ENCODE assay signal across 8 cellular contexts in the genomic region with DNA sequence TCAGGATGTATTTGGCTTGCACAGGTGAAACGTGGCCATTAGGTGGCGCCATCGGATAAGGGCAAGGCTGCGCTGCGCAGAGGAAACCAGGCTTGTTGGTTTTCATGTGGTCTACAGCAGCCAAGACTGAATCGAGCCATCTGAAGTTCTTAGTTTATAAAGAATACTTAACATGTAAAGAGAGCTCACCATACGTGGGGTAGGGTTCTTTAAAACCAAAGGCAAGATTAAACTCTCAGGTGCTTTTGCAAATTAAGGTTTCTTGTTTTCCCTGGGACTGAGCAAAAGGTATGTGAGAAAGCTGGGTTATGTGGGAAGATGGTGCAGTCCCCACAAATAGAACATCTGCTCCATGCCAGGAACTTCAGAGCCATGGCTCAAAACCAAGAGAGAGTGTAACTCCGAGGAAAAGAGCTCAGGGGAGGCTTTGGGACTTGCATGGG. TPM values are rescaled to one million over a fixed set of nuclear protein-coding genes. Genes with fewer than 3 reads are reported as not detected.
A peak's percentile ranks its signal among the peaks of the same experiment; 100 is the strongest.
DNase-seq lines count a peak whose midpoint lies in the region; ATAC-seq, FAIRE-seq and TF ChIP-seq lines count a peak whose summit lies in the region.

No MANE protein-coding gene starts in this region.

- H3K4me3 ChIP-seq in upper lobe of left lung = no peak overlapping the region

- H3K4me1 ChIP-seq in upper lobe of left lung = no peaks in the 10 kb centered on the region

- H3K36me3 ChIP-seq in upper lobe of left lung = no peaks in the 10 kb centered on the region

- ATAC-seq in GM19023 (IDR thresholded peaks at IDR 0.05; ENCODE audit: unreplicated experiment) = peak; percentile 74
- ATAC-seq in SK-N-SH treated with all-trans-retinoic acid at 6 μM for 48 hours = peak; percentile 98
- ATAC-seq in upper lobe of left lung (ENCODE audit: low FRiP score in 2 of 2) = peak; percentile 90 to 96

- no peaks in the 10 kb centered on the region for H3K9me3 ChIP-seq in upper lobe of left lung

- H3K4me3 Mint-ChIP-seq in glutamatergic neuron (ENCODE audit: unreplicated experiment) = no peak overlapping the region

- peaks cover 7% of the 10 kb centered on the region for H3K4me1 Mint-ChIP-seq in glutamatergic neuron (ENCODE audit: low read depth, unreplicated experiment)

- H3K9me3 Mint-ChIP-seq in glutamatergic neuron (ENCODE audit: unreplicated experiment) = no peaks in the 10 kb centered on the region

- WGBS in upper lobe of left lung, 2 donors = 1% methylated on average over 8 of the region's 8 CpGs

- H3K27ac Mint-ChIP-seq in glutamatergic neuron (ENCODE audit: unreplicated experiment) = no peak overlapping the region

- TF ChIP-seq CTCF in glutamatergic neuron (IDR thresholded peaks at IDR 0.05; ENCODE audit: partially characterized antibody, unreplicated experiment) (peak; percentile 93), upper lobe of left lung (IDR thresholded peaks at IDR 0.05) (peak; percentile 73 to 92 (median 90))

- H3K27ac ChIP-seq in upper lobe of left lung = no peak overlapping the region

- peak; percentile 94 for FAIRE-seq in A204.1 (lab: Jason Lieb, UNC)

- peaks cover 3% of the 10 kb centered on the region for H3K27me3 Mint-ChIP-seq in glutamatergic neuron (ENCODE audit: unreplicated experiment)

- no peak for TF ChIP-seq POLR2A in upper lobe of left lung (IDR thresholded peaks at IDR 0.05)

- no peaks in the 10 kb centered on the region for H3K27me3 ChIP-seq in upper lobe of left lung

- TF ChIP-seq EP300 in upper lobe of left lung (IDR thresholded peaks at IDR 0.05) = no peak

- DNase-seq in NCI-H1105 (lab: John Stamatoyannopoulos, UW) (peak; percentile 85), glutamatergic neuron (peak; percentile 91), pons (ENCODE audit: low spot score) (peak; percentile 89), upper lobe of left lung (peak in 1 of 2 donors; percentile 87)
- DNase-seq in activated naive CD4-positive, alpha-beta T cell treated with anti-CD3 and anti-CD28 coated beads, Interleukin-2, amount 50 U/mL, for 16 hours = peak; percentile 86

- H3K36me3 Mint-ChIP-seq in glutamatergic neuron (ENCODE audit: unreplicated experiment) = no peaks in the 10 kb centered on the region

TF ChIP-seq in SK-N-SH treated with all-trans-retinoic acid at 6 μM for 48 hours, 23 proteins besides CTCF, POLR2A, EP300 and RAD21:
- no peak for TF ChIP-seq ZFP30 (CRISPR knock-in tag; IDR thresholded peaks at IDR 0.05)
- TF ChIP-seq ZC3H10 (CRISPR knock-in tag; IDR thresholded peaks at IDR 0.05) = no peak
- no peak for TF ChIP-seq GLIS3 (CRISPR knock-in tag; IDR thresholded peaks at IDR 0.05)
- TF ChIP-seq, protein P1, sequence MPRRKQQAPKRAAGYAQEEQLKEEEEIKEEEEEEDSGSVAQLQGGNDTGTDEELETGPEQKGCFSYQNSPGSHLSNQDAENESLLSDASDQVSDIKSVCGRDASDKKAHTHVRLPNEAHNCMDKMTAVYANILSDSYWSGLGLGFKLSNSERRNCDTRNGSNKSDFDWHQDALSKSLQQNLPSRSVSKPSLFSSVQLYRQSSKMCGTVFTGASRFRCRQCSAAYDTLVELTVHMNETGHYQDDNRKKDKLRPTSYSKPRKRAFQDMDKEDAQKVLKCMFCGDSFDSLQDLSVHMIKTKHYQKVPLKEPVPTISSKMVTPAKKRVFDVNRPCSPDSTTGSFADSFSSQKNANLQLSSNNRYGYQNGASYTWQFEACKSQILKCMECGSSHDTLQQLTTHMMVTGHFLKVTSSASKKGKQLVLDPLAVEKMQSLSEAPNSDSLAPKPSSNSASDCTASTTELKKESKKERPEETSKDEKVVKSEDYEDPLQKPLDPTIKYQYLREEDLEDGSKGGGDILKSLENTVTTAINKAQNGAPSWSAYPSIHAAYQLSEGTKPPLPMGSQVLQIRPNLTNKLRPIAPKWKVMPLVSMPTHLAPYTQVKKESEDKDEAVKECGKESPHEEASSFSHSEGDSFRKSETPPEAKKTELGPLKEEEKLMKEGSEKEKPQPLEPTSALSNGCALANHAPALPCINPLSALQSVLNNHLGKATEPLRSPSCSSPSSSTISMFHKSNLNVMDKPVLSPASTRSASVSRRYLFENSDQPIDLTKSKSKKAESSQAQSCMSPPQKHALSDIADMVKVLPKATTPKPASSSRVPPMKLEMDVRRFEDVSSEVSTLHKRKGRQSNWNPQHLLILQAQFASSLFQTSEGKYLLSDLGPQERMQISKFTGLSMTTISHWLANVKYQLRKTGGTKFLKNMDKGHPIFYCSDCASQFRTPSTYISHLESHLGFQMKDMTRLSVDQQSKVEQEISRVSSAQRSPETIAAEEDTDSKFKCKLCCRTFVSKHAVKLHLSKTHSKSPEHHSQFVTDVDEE (CRISPR knock-in tag; IDR thresholded peaks at IDR 0.05) = no peak
- TF ChIP-seq CSDC2 (CRISPR knock-in tag; IDR thresholded peaks at IDR 0.05) = no peak
- TF ChIP-seq PPARA (CRISPR knock-in tag; IDR thresholded peaks at IDR 0.05; ENCODE audit: borderline replicate concordance) = no peak

RNA-seq across cellular contexts. Expression of gene MASP2, which starts 9.3 kb away (rescaled TPM):
- total RNA-seq in glutamatergic neuron (ENCODE audit: unreplicated experiment) (not detected), upper lobe of left lung (not detected)

RNA-seq across cellular contexts. Expression of gene SRM, which starts 22.1 kb away (rescaled TPM):
- total RNA-seq in glutamatergic neuron (ENCODE audit: unreplicated experiment) = 79.4 TPM
- total RNA-seq in upper lobe of left lung = 10 to 100 TPM in 5 of 6 donors, 1 to 10 TPM in 1; 7.3 to 72.9 (median 50.2) TPM

RNA-seq across cellular contexts. Expression of gene TARDBP, which starts 25.3 kb away (rescaled TPM):
- total RNA-seq in glutamatergic neuron (ENCODE audit: unreplicated experiment) = 161 TPM
- 100 to 1,000 TPM; 108 to 388 (median 138) TPM for total RNA-seq in upper lobe of left lung
